17 cellular contexts compared by ENCODE assay signal in genomic region chr10:70515035-70515702, GRCh38. TPM values are rescaled to one million over a fixed set of nuclear protein-coding genes. Genes with fewer than 3 reads are reported as not detected.
DNase-seq lines count a peak whose midpoint lies in the region; ATAC-seq and TF ChIP-seq lines count a peak whose summit lies in the region.
"Had no signal": no experiment of that assay in that cellular context is flagged by ENCODE, and none has a peak within 500 bp of the region (broad histone marks: within the 10 kb centered on the region; RNA-seq: fewer than 3 reads in every experiment).

No MANE protein-coding gene starts in this region.

- H3F3A ChIP-seq in SU-DHL-6 (ENCODE audit: insufficient read depth): peaks cover 16% of the 10 kb centered on the region; the same call in 1 of the 2 replicates

- H4K20me1 ChIP-seq in HCT116 (ENCODE audit: insufficient read depth) (no peaks in the 10 kb centered on the region; the same call in 1 of the 2 replicates), SU-DHL-6 (ENCODE audit: low read depth, low read length) (peaks cover 3% of the 10 kb centered on the region; the same call in 1 of the 2 replicates)

- H3K4me3 ChIP-seq in HCT116 (replicated peaks in 1 of 2; ENCODE audit: low read depth in 1 of 2, low read length in 2 of 2) (no peak overlapping the region), SU-DHL-6 (ENCODE audit: insufficient read depth, low read length, poor library complexity, severe bottlenecking) (no peak overlapping the region), mucosa of descending colon (no peak overlapping the region), upper lobe of right lung (no peak overlapping the region)
- H3K4me3 ChIP-seq: MG63 had no signal

- ATAC-seq in HCT116 (0 out of 2 replicates have a peak, but pooled peaks have one; percentile 35), mucosa of descending colon (peak; percentile 34), upper lobe of right lung (peak; percentile 9), Right ventricle myocardium inferior (no peak), HG03039 (IDR thresholded peaks at IDR 0.05; ENCODE audit: unreplicated experiment) (no peak)
- ATAC-seq: SK-N-SH treated with all-trans-retinoic acid at 6 μM for 48 hours had no signal

- peaks cover 20 to 45% of the 10 kb centered on the region in 2 experiments; a peak in 3 of 4 replicates for H3K4me1 ChIP-seq in HCT116 (ENCODE audit: control insufficient read depth in 1 of 2, insufficient read depth in 2 of 2, low read length in 2 of 2)
- no peaks in the 10 kb centered on the region for H3K4me1 ChIP-seq in mucosa of descending colon (ENCODE audit: low read depth)
- H3K4me1 ChIP-seq in upper lobe of right lung: peaks cover 44% of the 10 kb centered on the region

- RAD21 ChIA-PET in HCT116 (lab: Charles Lee; ENCODE audit: low non-redundant PET in 1 of 2, low total read pairs in 2 of 2, uncharacterized antibody in 2 of 2, unreplicated experiment in 2 of 2): no interaction called here

- H3K27ac ChIP-seq in HCT116 (ENCODE audit: low read depth, low read length) (no peak overlapping the region), SU-DHL-6 (ENCODE audit: low read depth, low read length) (peak overlapping the region; percentile 73), upper lobe of right lung (no peak overlapping the region)
- H3K27ac ChIP-seq: HL-60 had no signal

- no peak overlapping the region for H2AFZ ChIP-seq in HCT116 (ENCODE audit: low read depth, low read length, poor library complexity, severe bottlenecking)
- H2AFZ ChIP-seq in SU-DHL-6 (ENCODE audit: low read depth, low read length, severe bottlenecking): no peak overlapping the region

- H3K9me3 ChIP-seq in HCT116 (ENCODE audit: control insufficient read depth in 1 of 2, insufficient read depth in 1 of 2, low read depth in 1 of 2, low read length in 2 of 2): no peaks in the 10 kb centered on the region
- H3K9me3 ChIP-seq in SU-DHL-6 (ENCODE audit: insufficient read depth, low read length): no peaks in the 10 kb centered on the region
- H3K9me3 ChIP-seq in mucosa of descending colon: no peaks in the 10 kb centered on the region
- H3K9me3 ChIP-seq in upper lobe of right lung: no peaks in the 10 kb centered on the region
- H3K9me3 ChIP-seq: MG63 had no signal

- TF ChIP-seq RAD21 in HCT116 (IDR thresholded peaks at IDR 0.05; ENCODE audit: low read depth): no peak

- peaks cover 48% of the 10 kb centered on the region; the same call in 1 of the 2 replicates for H3K79me2 ChIP-seq in HCT116 (ENCODE audit: insufficient read depth, low read length)
- H3K79me2 ChIP-seq in SU-DHL-6 (ENCODE audit: insufficient read depth, low read length): peaks cover 94% of the 10 kb centered on the region

- H3K9me2 ChIP-seq in HCT116 (ENCODE audit: insufficient read depth) (no peaks in the 10 kb centered on the region), SU-DHL-6 (replicated peaks; ENCODE audit: insufficient read depth, low read length) (no peaks in the 10 kb centered on the region)

- no peak for DNase-seq in HCT116 (ENCODE audit: low read depth, low spot score)
- no peak for DNase-seq in mucosa of descending colon
- no peak for DNase-seq in upper lobe of right lung
- DNase-seq in Right ventricle myocardium inferior (ENCODE audit: missing footprints): no peak
- DNase-seq in middle frontal gyrus (ENCODE audit: extremely low spot score, low spot score): no peak
- DNase-seq: CD8-positive, alpha-beta memory T cell; H7; KG1; MG63; NCI-H1105; NCI-H1694 treated with DMSO at 0.1 percent for 48 hours; NCI-H748 treated with DMSO at 0.1 percent for 48 hours; Right ventricle myocardium superior had no signal

- intact Hi-C loops in HCT116 (cut with micrococcal nuclease): no loop called here
- intact Hi-C loops in mucosa of descending colon (cut with DNase I, micrococcal nuclease): no loop called here
- intact Hi-C loops in upper lobe of right lung (cut with DNase I): no loop called here
- intact Hi-C loops in Right ventricle myocardium inferior (cut with DNase I): no loop called here

- CTCF ChIA-PET in HCT116 (lab: Charles Lee): no interaction called here

- no peak overlapping the region for H3K9ac ChIP-seq in HCT116 (ENCODE audit: low read length)
- no peak overlapping the region for H3K9ac ChIP-seq in SU-DHL-6 (ENCODE audit: low read length)

- TF ChIP-seq CTCF in HCT116 (IDR thresholded peaks at IDR 0.05 in 2 of 3, conservative IDR thresholded peaks at IDR 0.05 in 1 of 3; ENCODE audit: borderline replicate concordance in 1 of 3, insufficient read depth in 1 of 3, low read depth in 2 of 3, low read length in 2 of 3) (no peak), SU-DHL-6 (IDR thresholded peaks at IDR 0.05; ENCODE audit: insufficient read depth, low read length, poor library complexity, severe bottlenecking) (no peak), mucosa of descending colon (IDR thresholded peaks at IDR 0.05) (no peak), upper lobe of right lung (IDR thresholded peaks at IDR 0.05) (no peak)

- H3K4me2 ChIP-seq in HCT116 (ENCODE audit: low read length) (no peak overlapping the region), SU-DHL-6 (ENCODE audit: low read depth, low read length, poor library complexity, severe bottlenecking) (no peak overlapping the region)

- BruUV-seq in HCT116 (replicated peaks; lab: Mats Ljungman, UMichigan): no TSS peak

- no peak for TF ChIP-seq POLR2A in HCT116 (IDR thresholded peaks at IDR 0.05; ENCODE audit: borderline replicate concordance, extremely low read depth, insufficient read depth, insufficient read length)

- H3K36me3 ChIP-seq in HCT116 (ENCODE audit: control insufficient read depth in 1 of 2, insufficient read depth in 2 of 2, low read length in 2 of 2) (no peaks in the 10 kb centered on the region), SU-DHL-6 (ENCODE audit: low read length) (no peaks in the 10 kb centered on the region), mucosa of descending colon (ENCODE audit: low read depth) (no peaks in the 10 kb centered on the region), upper lobe of right lung (no peaks in the 10 kb centered on the region)
- H3K36me3 ChIP-seq: MG63 had no signal

- H3K27me3 ChIP-seq in HCT116 (ENCODE audit: insufficient read depth, low read length) (no peaks in the 10 kb centered on the region), SU-DHL-6 (ENCODE audit: low read length) (no peaks in the 10 kb centered on the region), upper lobe of right lung (no peaks in the 10 kb centered on the region)
- H3K27me3 ChIP-seq: MG63 had no signal

- POLR2A ChIA-PET in HCT116 (lab: Charles Lee): no interaction called here

TF ChIP-seq in HCT116, 20 proteins besides CTCF, POLR2A, EP300 and RAD21:
- TF ChIP-seq EZH2phosphoT487 (IDR thresholded peaks at IDR 0.05; ENCODE audit: borderline replicate concordance): no peak
- TF ChIP-seq CBX3 (IDR thresholded peaks at IDR 0.05; ENCODE audit: low read depth): no peak
- TF ChIP-seq TCF7L2 (IDR thresholded peaks at IDR 0.05; ENCODE audit: borderline replicate concordance, extremely low read depth, insufficient read depth, insufficient read length): no peak
TF ChIP-seq in HCT116: peak in this region for 0.

RNA-seq across cellular contexts. Expression of gene PALD1, which starts 36.6 kb away (rescaled TPM):
- total RNA-seq in HCT116 (2021; ENCODE audit: unreplicated experiment) (33.1 TPM), mucosa of descending colon (10 to 100 TPM in 1 of 3 donors, 1 to 10 TPM in 2; 1.9 to 15.9 (median 3.2) TPM), upper lobe of right lung (27.0 TPM), Right ventricle myocardium inferior (5.1 TPM)
- 23.1 and 25.7 TPM in 2 replicates for polyA plus RNA-seq in HCT116 (2012)
- polyA plus RNA-seq: CD8-positive, alpha-beta memory T cell had no signal

Comparison
In these comparisons a context has a peak if more than half of its experiments do, and no peak if none do; other contexts are left out.
1. ATAC-seq: peak in HCT116 (single experiment), mucosa of descending colon (single experiment) and upper lobe of right lung (single experiment); none in Right ventricle myocardium inferior (single experiment) and HG03039 (single experiment).